Comparison of ENCODE assay signal across 16 cellular contexts in genomic region chr19:35110974-35111373, GRCh38. TPM values are rescaled to one million over a fixed set of nuclear protein-coding genes. Genes with fewer than 3 reads are reported as not detected.
DNase-seq lines count a peak whose midpoint lies in the region; ATAC-seq, FAIRE-seq and TF ChIP-seq lines count a peak whose summit lies in the region.
"Had no signal": no experiment of that assay in that cellular context is flagged by ENCODE, and none has a peak within 500 bp of the region (broad histone marks: within the 10 kb centered on the region; RNA-seq: fewer than 3 reads in every experiment).

No MANE protein-coding gene starts in this region.

- in situ Hi-C loops in K562 (cut with MboI): no loop called here

- POLR2A ChIA-PET in A549 (lab: Yijun Ruan, JAX) (interaction anchor here (0.6 kb wide), 1 partner anchor 658 kb away, joined by 4 read pairs; no protein-coding TSS in a partner anchor), K562 (lab: Yijun Ruan, JAX) (interaction anchor here (0.7 to 1.2 kb wide), 2 partner anchors 10 to 13 kb away, joined by 4 to 6 read pairs; no protein-coding TSS in a partner anchor)

- BruUV-seq in K562 (replicated peaks; lab: Mats Ljungman, UMichigan): no TSS peak

- no peaks in the 10 kb centered on the region for H3K36me3 Mint-ChIP-seq in natural killer cell treated with Interleukin-12 subunit alpha and Interleukin-12 subunit beta and Interleukin-15 and Interleukin-18, amount 100 ng/mL, for 72 hours

- H3K36me3 ChIP-seq in K562 (ENCODE audit: control insufficient read depth, insufficient read depth, low read length) (no peaks in the 10 kb centered on the region), stomach (no peaks in the 10 kb centered on the region)

- TF ChIP-seq EP300 in A549 (IDR thresholded peaks at IDR 0.05) (no peak), K562 (IDR thresholded peaks at IDR 0.05; ENCODE audit: low read length) (no peak), stomach (IDR thresholded peaks at IDR 0.05) (no peak)

- TF ChIP-seq CTCF in A549 (IDR thresholded peaks at IDR 0.05) (no peak), K562 (IDR thresholded peaks at IDR 0.05 in 2 of 3, conservative IDR thresholded peaks at IDR 0.05 in 1 of 3; ENCODE audit: insufficient read depth in 2 of 3, low read depth in 1 of 3, low read length in 3 of 3) (no peak), stomach (IDR thresholded peaks at IDR 0.05) (no peak)

- H3K9me3 ChIP-seq in A549 (peaks cover 6% of the 10 kb centered on the region; the same call in 1 of the 3 replicates), K562 (replicated peaks; ENCODE audit: control insufficient read depth, insufficient read depth, low read depth, low read length) (no peaks in the 10 kb centered on the region), stomach (no peaks in the 10 kb centered on the region)

- peak overlapping the region; percentile 77 for H2AFZ ChIP-seq in K562 (ENCODE audit: low read depth, low read length)

- H3K4me3 ChIP-seq in A549: no peak overlapping the region
- no peak overlapping the region for H3K4me3 ChIP-seq in K562
- no peak overlapping the region for H3K4me3 ChIP-seq in stomach

- TF ChIP-seq POLR2A in A549 (IDR thresholded peaks at IDR 0.05; ENCODE audit: low read length) (no peak), K562 (conservative IDR thresholded peaks at IDR 0.05) (no peak), stomach (IDR thresholded peaks at IDR 0.05) (no peak)

- H3K27me3 ChIP-seq in K562 (ENCODE audit: control insufficient read depth in 2 of 2, insufficient read depth in 2 of 2, low read length in 2 of 2) (peaks cover 0 to 9% of the 10 kb centered on the region in 2 experiments; a peak in 3 of 5 replicates), stomach (peaks cover 0 to 15% (median 0%) of the 10 kb centered on the region in 3 donors)

- H3K9me3 Mint-ChIP-seq in natural killer cell treated with Interleukin-12 subunit alpha and Interleukin-12 subunit beta and Interleukin-15 and Interleukin-18, amount 100 ng/mL, for 72 hours: no peaks in the 10 kb centered on the region

- ATAC-seq in A549 (no peak), K562 (peak; percentile 53)
- ATAC-seq in natural killer cell treated with Interleukin-12 subunit alpha and Interleukin-12 subunit beta and Interleukin-15 and Interleukin-18, amount 100 ng/mL, for 72 hours: no peak
- ATAC-seq: Right ventricle myocardium inferior had no signal

- H3K4me2 ChIP-seq in A549 (no peak overlapping the region), K562 (ENCODE audit: insufficient read depth, low read length) (no peak overlapping the region)

- peaks cover 0 to 6% of the 10 kb centered on the region in 2 donors for H3K27me3 Mint-ChIP-seq in natural killer cell treated with Interleukin-12 subunit alpha and Interleukin-12 subunit beta and Interleukin-15 and Interleukin-18, amount 100 ng/mL, for 72 hours

- H3K27ac ChIP-seq in A549 (no peak overlapping the region), K562 (ENCODE audit: extremely low read depth, low read depth, low read length) (0 out of 3 replicates have a peak overlapping the region, but pooled peaks have one; percentile 8), stomach (no peak overlapping the region)

- no peaks in the 10 kb centered on the region for H4K20me1 ChIP-seq in K562 (replicated peaks; ENCODE audit: control insufficient read depth, insufficient read depth, low read length)

- intact Hi-C loops in K562 (cut with micrococcal nuclease): no loop called here
- intact Hi-C loops in stomach (cut with DNase I; ENCODE audit: low total_unique reads): no loop called here

- TF ChIP-seq RAD21 in A549 (conservative IDR thresholded peaks at IDR 0.05 in 1 of 2, IDR thresholded peaks at IDR 0.05 in 1 of 2) (no peak), K562 (CRISPR knock-in tag; conservative IDR thresholded peaks at IDR 0.05 in 1 of 2, IDR thresholded peaks at IDR 0.05 in 1 of 2) (no peak)

- H3K4me3 Mint-ChIP-seq in natural killer cell treated with Interleukin-12 subunit alpha and Interleukin-12 subunit beta and Interleukin-15 and Interleukin-18, amount 100 ng/mL, for 72 hours: no peak overlapping the region

- H3K79me2 ChIP-seq in K562 (ENCODE audit: control insufficient read depth, insufficient read depth, low read length): no peaks in the 10 kb centered on the region

- H3K27ac Mint-ChIP-seq in natural killer cell treated with Interleukin-12 subunit alpha and Interleukin-12 subunit beta and Interleukin-15 and Interleukin-18, amount 100 ng/mL, for 72 hours: no peak overlapping the region

- 67% methylated on average over 9 of the region's 9 CpGs for WGBS in A549 (ENCODE audit: missing lambda C conversion rate)
- WGBS in K562 (ENCODE audit: insufficient coverage, low coverage, missing lambda C conversion rate): 40% methylated on average over 5 of the region's 9 CpGs
- WGBS in stomach, 5 donors: 46 to 68% (median 63%) methylated on average over 9 of the region's 9 CpGs

- CTCF ChIA-PET in A549 (lab: Yijun Ruan, JAX): interaction anchor here (0.7 to 3.0 kb wide), 11 partner anchors 11 to 138 kb away, joined by 3 to 21 read pairs (median 7); partner anchors contain the start of genes FXYD7 and LGI4
- CTCF ChIA-PET in K562 (lab: Yijun Ruan, JAX; ENCODE audit: low intra/inter-chr PET ratio): no interaction called here

- FAIRE-seq in A549 (lab: Jason Lieb, UNC) (peak; percentile 18), K562 (lab: Jason Lieb, UNC) (no peak)

- DNase-seq in A549 (ENCODE audit: low read depth in 1 of 2, low spot score in 1 of 2) (no peak), K562 (ENCODE audit: extremely low read depth in 1 of 4, low spot score in 3 of 4) (peak; percentile 44 to 57 (median 52)), islet precursor cell (peak; percentile 81), middle frontal gyrus (ENCODE audit: extremely low spot score, low spot score) (no peak), stomach (no peak)
- DNase-seq in natural killer cell treated with Interleukin-12 subunit alpha and Interleukin-12 subunit beta and Interleukin-15 and Interleukin-18, amount 100 ng/mL, for 72 hours (ENCODE audit: low spot score): no peak
- DNase-seq: C1 segment of cervical spinal cord, DMS153, EL, Karpas-422, NCI-H187 treated with DMSO at 0.1 percent for 48 hours, NCI-H446 treated with DMSO at 0.1 percent for 48 hours, NCI-H774 had no signal

- no peaks in the 10 kb centered on the region for H3K9me1 ChIP-seq in K562 (ENCODE audit: control insufficient read depth, insufficient read depth, low read length)

- H3K4me1 Mint-ChIP-seq in natural killer cell treated with Interleukin-12 subunit alpha and Interleukin-12 subunit beta and Interleukin-15 and Interleukin-18, amount 100 ng/mL, for 72 hours (ENCODE audit: low read depth in 2 of 2): peaks cover 0 to 6% of the 10 kb centered on the region in 2 donors

- H3K4me1 ChIP-seq in A549: peaks cover 16% of the 10 kb centered on the region; the same call in 1 of the 3 replicates
- H3K4me1 ChIP-seq in K562 (replicated peaks in 1 of 2; ENCODE audit: control insufficient read depth in 2 of 2, insufficient read depth in 2 of 2, low read length in 2 of 2): peaks cover 26 to 47% of the 10 kb centered on the region in 2 experiments
- peaks cover 12 to 43% (median 19%) of the 10 kb centered on the region in 4 donors for H3K4me1 ChIP-seq in stomach

- H3K9ac ChIP-seq in K562 (ENCODE audit: insufficient read depth in 1 of 2, low read depth in 2 of 2, low read length in 2 of 2): peak overlapping the region in 1 of 2 experiments; percentile 86; a peak in 2 of 4 replicates

RNA-seq across cellular contexts. Expression of gene FXYD3, which starts 4.6 kb away (rescaled TPM):
- polyA plus RNA-seq in A549 (2011; rRNA removed) (0.32 and 0.46 TPM in 2 replicates), A549 (2017; fragmentation: RNase III; extraction: RNeasy Plus Mini Kit Qiagen cat#74134 plus additional on column Dnase treatment) (0.16 TPM in 1 of 3 replicates, not detected in the others), K562 (2011; rRNA removed) (not detected in 2 replicates), K562 (2014; fragmentation: Illumina TruSeq; extraction: Trizol) (not detected in 2 replicates), K562 (2014; fragmentation: Nextera tagmentation; extraction: Ambion mirVana) (not detected), K562 (2014; rRNA removed) (not detected in 2 replicates), stomach (100 to 1,000 TPM; 442 to 800 (median 537) TPM)
- polyA plus RNA-seq in A549 (2012; cell fraction: cytosol; rRNA removed): 0.05 and 0.07 TPM in 2 replicates
- polyA plus RNA-seq in A549 (2012; cell fraction: nucleus; rRNA removed): 0.17 TPM in 1 of 2 replicates, not detected in the other
- not detected in 2 replicates for polyA minus RNA-seq in A549 (2011; rRNA and poly(A)+ RNA removed)
- total RNA-seq in K562 (2011; cell fraction: chromatin; rRNA removed; ENCODE audit: low replicate concordance): not detected in 2 replicates
- total RNA-seq in K562 (2011; cell fraction: nucleolus; rRNA removed): not detected in 2 replicates
- not detected in 2 replicates for total RNA-seq in K562 (2011; cell fraction: nucleoplasm; rRNA removed)
- total RNA-seq in K562 (2014; rRNA removed) (not detected in 2 replicates), K562 (2014; rRNA removed; fragmentation: Illumina TruSeq; extraction: Trizol) (not detected in 2 replicates), K562 (2015; rRNA removed; fragmentation: Illumina TruSeq; extraction: Trizol) (not detected in 2 replicates), K562 (2021) (0.24 and 0.60 TPM in 2 replicates), stomach (100 to 1,000 TPM in 4 of 5 donors, 10 to 100 TPM in 1; 84.8 to 704 (median 191) TPM)
- not detected in 2 replicates for polyA plus RNA-seq in K562 (2011; cell fraction: cytosol; rRNA removed)
- not detected in 2 replicates for polyA plus RNA-seq in K562 (2011; cell fraction: nucleus; rRNA removed)
- 0.16 TPM in 1 of 2 replicates, not detected in the other for polyA plus RNA-seq in K562 (2012)
- not detected in 2 replicates for polyA minus RNA-seq in K562 (2011; rRNA and poly(A)+ RNA removed)
- polyA minus RNA-seq in K562 (2011; cell fraction: cytosol; rRNA and poly(A)+ RNA removed): not detected in 2 replicates
- polyA minus RNA-seq in K562 (2011; cell fraction: nucleus; rRNA and poly(A)+ RNA removed): not detected in 2 replicates
- not detected for total RNA-seq in natural killer cell treated with Interleukin-12 subunit alpha and Interleukin-12 subunit beta and Interleukin-15 and Interleukin-18, amount 100 ng/mL, for 72 hours
- total RNA-seq: H4 had no signal

RNA-seq across cellular contexts. Expression of gene LGI4, which starts 23.9 kb away (rescaled TPM):
- polyA plus RNA-seq in A549 (2011; rRNA removed): 0.06 and 0.13 TPM in 2 replicates
- 0.06 and 0.09 TPM in 2 replicates for polyA plus RNA-seq in A549 (2012; cell fraction: cytosol; rRNA removed)
- 0.92 and 1.1 TPM in 2 replicates for polyA plus RNA-seq in A549 (2012; cell fraction: nucleus; rRNA removed)
- polyA plus RNA-seq in A549 (2017; fragmentation: RNase III; extraction: RNeasy Plus Mini Kit Qiagen cat#74134 plus additional on column Dnase treatment): 0.09 to 0.16 TPM (median 0.12 TPM) in 3 replicates
- polyA minus RNA-seq in A549 (2011; rRNA and poly(A)+ RNA removed): 0.21 and 0.29 TPM in 2 replicates
- 1.9 TPM in 2 replicates for total RNA-seq in K562 (2011; cell fraction: chromatin; rRNA removed; ENCODE audit: low replicate concordance)
- total RNA-seq in K562 (2011; cell fraction: nucleolus; rRNA removed): 0.67 and 0.92 TPM in 2 replicates
- total RNA-seq in K562 (2011; cell fraction: nucleoplasm; rRNA removed): 0.88 and 0.92 TPM in 2 replicates
- total RNA-seq in K562 (2014; rRNA removed): 0.14 TPM in 1 of 2 replicates, not detected in the other
- total RNA-seq in K562 (2014; rRNA removed; fragmentation: Illumina TruSeq; extraction: Trizol): not detected in 2 replicates
- total RNA-seq in K562 (2015; rRNA removed; fragmentation: Illumina TruSeq; extraction: Trizol): not detected in 2 replicates
- 0.24 TPM in 1 of 2 replicates, not detected in the other for total RNA-seq in K562 (2021)
- polyA plus RNA-seq in K562 (2011; rRNA removed): 0.29 and 0.73 TPM in 2 replicates
- polyA plus RNA-seq in K562 (2011; cell fraction: cytosol; rRNA removed): 0.16 and 0.37 TPM in 2 replicates
- 3.1 and 4.6 TPM in 2 replicates for polyA plus RNA-seq in K562 (2011; cell fraction: nucleus; rRNA removed)
- polyA plus RNA-seq in K562 (2012): 0.35 and 1.6 TPM in 2 replicates
- 0.30 and 0.33 TPM in 2 replicates for polyA plus RNA-seq in K562 (2014; fragmentation: Illumina TruSeq; extraction: Trizol)
- polyA plus RNA-seq in K562 (2014; fragmentation: Nextera tagmentation; extraction: Ambion mirVana): not detected
- polyA plus RNA-seq in K562 (2014; rRNA removed): 0.21 and 1.1 TPM in 2 replicates
- polyA minus RNA-seq in K562 (2011; rRNA and poly(A)+ RNA removed): not detected in 2 replicates
- not detected in 2 replicates for polyA minus RNA-seq in K562 (2011; cell fraction: cytosol; rRNA and poly(A)+ RNA removed)
- 0.54 TPM in 1 of 2 replicates, not detected in the other for polyA minus RNA-seq in K562 (2011; cell fraction: nucleus; rRNA and poly(A)+ RNA removed)
- 10 to 100 TPM in 3 of 5 donors, 1 to 10 TPM in 2; 3.1 to 40.0 (median 16.3) TPM for total RNA-seq in stomach
- polyA plus RNA-seq in stomach: 10 to 100 TPM in 2 of 3 donors, 1 to 10 TPM in 1; 4.4 to 18.6 (median 10.4) TPM
- total RNA-seq in natural killer cell treated with Interleukin-12 subunit alpha and Interleukin-12 subunit beta and Interleukin-15 and Interleukin-18, amount 100 ng/mL, for 72 hours: not detected
- total RNA-seq: A172, H4 had no signal

RNA-seq across cellular contexts. Expression of gene FXYD1, which starts 27.6 kb away (rescaled TPM):
- polyA plus RNA-seq in A549 (2011; rRNA removed) (not detected in 2 replicates), A549 (2017; fragmentation: RNase III; extraction: RNeasy Plus Mini Kit Qiagen cat#74134 plus additional on column Dnase treatment) (not detected in 3 replicates), K562 (2011; rRNA removed) (0.40 and 0.66 TPM in 2 replicates), K562 (2014; fragmentation: Illumina TruSeq; extraction: Trizol) (0.71 and 2.1 TPM in 2 replicates), K562 (2014; fragmentation: Nextera tagmentation; extraction: Ambion mirVana) (not detected), K562 (2014; rRNA removed) (2.4 and 3.2 TPM in 2 replicates), stomach (10 to 100 TPM; 24.0 to 67.4 (median 60.3) TPM)
- polyA plus RNA-seq in A549 (2012; cell fraction: cytosol; rRNA removed): 0.06 and 0.13 TPM in 2 replicates
- 0.10 and 0.13 TPM in 2 replicates for polyA plus RNA-seq in A549 (2012; cell fraction: nucleus; rRNA removed)
- polyA minus RNA-seq in A549 (2011; rRNA and poly(A)+ RNA removed): not detected in 2 replicates
- 0.67 TPM in 1 of 2 replicates, not detected in the other for total RNA-seq in K562 (2011; cell fraction: chromatin; rRNA removed; ENCODE audit: low replicate concordance)
- 0.50 TPM in 1 of 2 replicates, not detected in the other for total RNA-seq in K562 (2011; cell fraction: nucleolus; rRNA removed)
- total RNA-seq in K562 (2011; cell fraction: nucleoplasm; rRNA removed): not detected in 2 replicates
- total RNA-seq in K562 (2014; rRNA removed) (2.3 and 2.4 TPM in 2 replicates), K562 (2014; rRNA removed; fragmentation: Illumina TruSeq; extraction: Trizol) (not detected in 2 replicates), K562 (2015; rRNA removed; fragmentation: Illumina TruSeq; extraction: Trizol) (0.60 and 1.3 TPM in 2 replicates), K562 (2021) (1.7 and 2.7 TPM in 2 replicates), stomach (100 to 1,000 TPM in 1 of 5 donors, 10 to 100 TPM in 2, 1 to 10 TPM in 1, not detected in 1; 7.5 to 193 (median 14.8) TPM)
- 0.16 TPM in 1 of 2 replicates, not detected in the other for polyA plus RNA-seq in K562 (2011; cell fraction: cytosol; rRNA removed)
- polyA plus RNA-seq in K562 (2011; cell fraction: nucleus; rRNA removed): 0.49 and 2.1 TPM in 2 replicates
- 2.1 and 4.4 TPM in 2 replicates for polyA plus RNA-seq in K562 (2012)
- polyA minus RNA-seq in K562 (2011; rRNA and poly(A)+ RNA removed): not detected in 2 replicates
- not detected in 2 replicates for polyA minus RNA-seq in K562 (2011; cell fraction: cytosol; rRNA and poly(A)+ RNA removed)
- 0.67 TPM in 1 of 2 replicates, not detected in the other for polyA minus RNA-seq in K562 (2011; cell fraction: nucleus; rRNA and poly(A)+ RNA removed)
- not detected for total RNA-seq in natural killer cell treated with Interleukin-12 subunit alpha and Interleukin-12 subunit beta and Interleukin-15 and Interleukin-18, amount 100 ng/mL, for 72 hours
- total RNA-seq: A172, H4 had no signal

RNA-seq across cellular contexts. Expression of gene FXYD7, which starts 32.1 kb away (rescaled TPM):
- not detected in 2 replicates for polyA plus RNA-seq in A549 (2011; rRNA removed)
- polyA plus RNA-seq in A549 (2012; cell fraction: cytosol; rRNA removed): 0.20 and 0.21 TPM in 2 replicates
- 0.09 and 0.12 TPM in 2 replicates for polyA plus RNA-seq in A549 (2012; cell fraction: nucleus; rRNA removed)
- 0.15 TPM in 1 of 3 replicates, not detected in the others for polyA plus RNA-seq in A549 (2017; fragmentation: RNase III; extraction: RNeasy Plus Mini Kit Qiagen cat#74134 plus additional on column Dnase treatment)
- not detected in 2 replicates for polyA minus RNA-seq in A549 (2011; rRNA and poly(A)+ RNA removed)
- total RNA-seq in K562 (2011; cell fraction: chromatin; rRNA removed; ENCODE audit: low replicate concordance): 0.39 and 0.76 TPM in 2 replicates
- total RNA-seq in K562 (2011; cell fraction: nucleolus; rRNA removed): not detected in 2 replicates
- total RNA-seq in K562 (2011; cell fraction: nucleoplasm; rRNA removed): not detected in 2 replicates
- not detected in 2 replicates for total RNA-seq in K562 (2014; rRNA removed)
- not detected in 2 replicates for total RNA-seq in K562 (2014; rRNA removed; fragmentation: Illumina TruSeq; extraction: Trizol)
- total RNA-seq in K562 (2015; rRNA removed; fragmentation: Illumina TruSeq; extraction: Trizol): 0.26 and 0.36 TPM in 2 replicates
- 0.27 and 0.80 TPM in 2 replicates for total RNA-seq in K562 (2021)
- polyA plus RNA-seq in K562 (2011; rRNA removed): 0.18 and 0.26 TPM in 2 replicates
- polyA plus RNA-seq in K562 (2011; cell fraction: cytosol; rRNA removed): 0.24 and 0.51 TPM in 2 replicates
- polyA plus RNA-seq in K562 (2011; cell fraction: nucleus; rRNA removed): 0.48 and 1.2 TPM in 2 replicates
- polyA plus RNA-seq in K562 (2012): 1.4 and 1.5 TPM in 2 replicates
- 0.28 TPM in 1 of 2 replicates, not detected in the other for polyA plus RNA-seq in K562 (2014; fragmentation: Illumina TruSeq; extraction: Trizol)
- under 1 TPM; 0.10 to 0.13 TPM for polyA plus RNA-seq in K562 (2014; fragmentation: Nextera tagmentation; extraction: Ambion mirVana)
- polyA plus RNA-seq in K562 (2014; rRNA removed): 0.32 and 0.46 TPM in 2 replicates
- polyA minus RNA-seq in K562 (2011; rRNA and poly(A)+ RNA removed): not detected in 2 replicates
- not detected in 2 replicates for polyA minus RNA-seq in K562 (2011; cell fraction: cytosol; rRNA and poly(A)+ RNA removed)
- not detected in 2 replicates for polyA minus RNA-seq in K562 (2011; cell fraction: nucleus; rRNA and poly(A)+ RNA removed)
- total RNA-seq in stomach: 1 to 10 TPM in 1 of 5 donors, not detected in 4; 2.6 TPM
- polyA plus RNA-seq in stomach: under 1 TPM in 1 of 3 donors, not detected in 2; 0.55 TPM
- not detected for total RNA-seq in natural killer cell treated with Interleukin-12 subunit alpha and Interleukin-12 subunit beta and Interleukin-15 and Interleukin-18, amount 100 ng/mL, for 72 hours
- total RNA-seq: A172, Right ventricle myocardium inferior had no signal

RNA-seq across cellular contexts. Expression of gene FXYD5, which starts 43.6 kb away (rescaled TPM):
- polyA plus RNA-seq in A549 (2011; rRNA removed): 70.8 and 77.3 TPM in 2 replicates
- 191 and 198 TPM in 2 replicates for polyA plus RNA-seq in A549 (2012; cell fraction: cytosol; rRNA removed)
- 126 and 158 TPM in 2 replicates for polyA plus RNA-seq in A549 (2012; cell fraction: nucleus; rRNA removed)
- polyA plus RNA-seq in A549 (2017; fragmentation: RNase III; extraction: RNeasy Plus Mini Kit Qiagen cat#74134 plus additional on column Dnase treatment): 106 to 116 TPM (median 113 TPM) in 3 replicates
- polyA minus RNA-seq in A549 (2011; rRNA and poly(A)+ RNA removed): 154 and 174 TPM in 2 replicates
- total RNA-seq in K562 (2011; cell fraction: chromatin; rRNA removed; ENCODE audit: low replicate concordance): 134 and 231 TPM in 2 replicates
- total RNA-seq in K562 (2011; cell fraction: nucleolus; rRNA removed): 240 and 311 TPM in 2 replicates
- total RNA-seq in K562 (2011; cell fraction: nucleoplasm; rRNA removed): 297 and 340 TPM in 2 replicates
- 174 and 300 TPM in 2 replicates for total RNA-seq in K562 (2014; rRNA removed)
- 122 and 147 TPM in 2 replicates for total RNA-seq in K562 (2014; rRNA removed; fragmentation: Illumina TruSeq; extraction: Trizol)
- 252 and 264 TPM in 2 replicates for total RNA-seq in K562 (2015; rRNA removed; fragmentation: Illumina TruSeq; extraction: Trizol)
- 250 and 256 TPM in 2 replicates for total RNA-seq in K562 (2021)
- 104 and 125 TPM in 2 replicates for polyA plus RNA-seq in K562 (2011; rRNA removed)
- 271 and 533 TPM in 2 replicates for polyA plus RNA-seq in K562 (2011; cell fraction: cytosol; rRNA removed)
- 105 and 188 TPM in 2 replicates for polyA plus RNA-seq in K562 (2011; cell fraction: nucleus; rRNA removed)
- polyA plus RNA-seq in K562 (2012): 353 and 530 TPM in 2 replicates
- 522 and 537 TPM in 2 replicates for polyA plus RNA-seq in K562 (2014; fragmentation: Illumina TruSeq; extraction: Trizol)
- polyA plus RNA-seq in K562 (2014; fragmentation: Nextera tagmentation; extraction: Ambion mirVana): 100 to 1,000 TPM; 125 to 198 TPM
- 120 and 155 TPM in 2 replicates for polyA plus RNA-seq in K562 (2014; rRNA removed)
- polyA minus RNA-seq in K562 (2011; rRNA and poly(A)+ RNA removed): 93.8 and 163 TPM in 2 replicates
- polyA minus RNA-seq in K562 (2011; cell fraction: cytosol; rRNA and poly(A)+ RNA removed): 189 and 195 TPM in 2 replicates
- polyA minus RNA-seq in K562 (2011; cell fraction: nucleus; rRNA and poly(A)+ RNA removed): 55.6 and 58.4 TPM in 2 replicates
- total RNA-seq in stomach: 100 to 1,000 TPM in 1 of 5 donors, 10 to 100 TPM in 4; 10.3 to 118 (median 19.2) TPM
- 10 to 100 TPM; 37.9 to 81.1 (median 55.0) TPM for polyA plus RNA-seq in stomach
- total RNA-seq in natural killer cell treated with Interleukin-12 subunit alpha and Interleukin-12 subunit beta and Interleukin-15 and Interleukin-18, amount 100 ng/mL, for 72 hours: 100 to 1,000 TPM; 141 to 236 TPM

Comparison
In these comparisons a context has a peak if more than half of its experiments do, and no peak if none do; other contexts are left out.
1. DNase-seq: peak in K562 (4 of 4) and islet precursor cell (single experiment); none in A549 (0 of 2), middle frontal gyrus (single experiment), stomach (single experiment) and natural killer cell treated with Interleukin-12 subunit alpha and Interleukin-12 subunit beta and Interleukin-15 and Interleukin-18, amount 100 ng/mL, for 72 hours (single experiment).
2. RNA of gene FXYD3, which starts 4.6 kb away (total RNA-seq): 84.8 to 704 TPM in stomach; 0.24 to 0.60 TPM in K562 and not detected in natural killer cell treated with Interleukin-12 subunit alpha and Interleukin-12 subunit beta and Interleukin-15 and Interleukin-18, amount 100 ng/mL, for 72 hours; every median in the first group is over 10 times any median in the second.